ENCODE assay signal across 3 cellular contexts in genomic region chr11:690244-690643, GRCh38. TPM values are rescaled to one million over a fixed set of nuclear protein-coding genes. Genes with fewer than 3 reads are reported as not detected.
"Had no signal": no experiment of that assay in that cellular context is flagged by ENCODE, and none has a peak within 500 bp of the region (broad histone marks: within the 10 kb centered on the region; RNA-seq: fewer than 3 reads in every experiment).

No MANE protein-coding gene starts in this region.

RNA-seq across cellular contexts. Expression of gene EPS8L2, which starts 15.8 kb away (rescaled TPM):
- total RNA-seq: SJSA1 had no signal

RNA-seq across cellular contexts. Expression of gene DRD4, which starts 53.2 kb away (rescaled TPM):
- total RNA-seq: RPMI7951, SJSA1 had no signal
- polyA plus RNA-seq: SK-N-SH had no signal
